In genomic region chr14:52729585-52729924, GRCh38 we compare ENCODE assay signal across 7 cellular contexts. TPM values are rescaled to one million over a fixed set of nuclear protein-coding genes. Genes with fewer than 3 reads are reported as not detected.
DNase-seq lines count a peak whose midpoint lies in the region.

No MANE protein-coding gene starts in this region.

- H3K36me3 ChIP-seq in HUES48 (ENCODE audit: control insufficient read depth, insufficient read depth, low read length) (peaks cover 52% of the 10 kb centered on the region), iPS-15b (ENCODE audit: control insufficient read depth, insufficient read depth, low read length) (peaks cover 6% of the 10 kb centered on the region), stomach smooth muscle (ENCODE audit: control insufficient read depth in 2 of 2, insufficient read depth in 2 of 2, low read length in 2 of 2) (peaks cover 10 to 17% of the 10 kb centered on the region in 2 donors)

- peak overlapping the region; percentile 95 for H3K4me3 Mint-ChIP-seq in activated T-helper 2 cell treated with anti-CD3 and anti-CD28 coated beads, Interferon-gamma antibody, Interleukin-2, Interleukin-4, amounts not matched to agents 10 μg/mL and 5 μg/mL and 100 μg/mL, durations not matched to agents 14 hours and 24 hours and 36 hours (ENCODE audit: low read depth)

- peak overlapping the region; percentile 61 for H3K27ac Mint-ChIP-seq in activated T-helper 2 cell treated with anti-CD3 and anti-CD28 coated beads, Interferon-gamma antibody, Interleukin-2, Interleukin-4, amounts not matched to agents 10 μg/mL and 5 μg/mL and 100 μg/mL, durations not matched to agents 14 hours and 24 hours and 36 hours

- H3K4me1 ChIP-seq in HUES48 (ENCODE audit: control insufficient read depth, insufficient read depth, low read length) (peaks cover 5% of the 10 kb centered on the region), iPS-15b (ENCODE audit: control insufficient read depth, insufficient read depth, low read length) (peaks cover 6% of the 10 kb centered on the region), stomach smooth muscle (ENCODE audit: control insufficient read depth, insufficient read depth, low read length) (peaks cover 8% of the 10 kb centered on the region)

- H3K27ac ChIP-seq in HUES48 (ENCODE audit: low read depth, low read length): peak overlapping the region; percentile 86
- peak overlapping the region; percentile 49 for H3K27ac ChIP-seq in stomach smooth muscle (ENCODE audit: low read length)

- H3K9me3 ChIP-seq in HUES48 (ENCODE audit: control insufficient read depth, insufficient read depth, low read length) (no peaks in the 10 kb centered on the region), iPS-15b (ENCODE audit: control insufficient read depth, insufficient read depth, low read length) (no peaks in the 10 kb centered on the region), stomach smooth muscle (ENCODE audit: control insufficient read depth in 2 of 2, low read length in 2 of 2) (no peaks in the 10 kb centered on the region)

- no peaks in the 10 kb centered on the region for H3K27me3 Mint-ChIP-seq in activated T-helper 2 cell treated with anti-CD3 and anti-CD28 coated beads, Interferon-gamma antibody, Interleukin-2, Interleukin-4, amounts not matched to agents 10 μg/mL and 5 μg/mL and 100 μg/mL, durations not matched to agents 14 hours and 24 hours and 36 hours (ENCODE audit: low read depth)

- intact Hi-C loops in activated T-helper 2 cell treated with anti-CD3 and anti-CD28 coated beads, Interferon-gamma antibody, Interleukin-2, Interleukin-4, amounts not matched to agents 10 μg/mL and 5 μg/mL and 100 μg/mL, durations not matched to agents 14 hours and 24 hours and 36 hours (cut with micrococcal nuclease): loop anchor here (1.0 to 10.0 kb wide), 3 partner anchors 22 to 177 kb away; partner anchors contain the start of genes GPR137C, PSMC6 and TXNDC16

- peak overlapping the region; percentile 60 for H3K4me3 ChIP-seq in HUES48 (ENCODE audit: low read depth, low read length)
- peak overlapping the region; percentile 28 for H3K4me3 ChIP-seq in iPS-15b (ENCODE audit: low read depth, low read length)
- H3K4me3 ChIP-seq in stomach smooth muscle (ENCODE audit: low read length in 2 of 2): peak overlapping the region; percentile 56 to 64

- peaks cover 16% of the 10 kb centered on the region for H3K4me1 Mint-ChIP-seq in activated T-helper 2 cell treated with anti-CD3 and anti-CD28 coated beads, Interferon-gamma antibody, Interleukin-2, Interleukin-4, amounts not matched to agents 10 μg/mL and 5 μg/mL and 100 μg/mL, durations not matched to agents 14 hours and 24 hours and 36 hours (ENCODE audit: low read depth)

- DNase-seq in activated T-helper 2 cell treated with anti-CD3 and anti-CD28 coated beads, Interferon-gamma antibody, Interleukin-2, Interleukin-4, amounts not matched to agents 10 μg/mL and 5 μg/mL and 100 μg/mL, durations not matched to agents 14 hours and 24 hours and 36 hours (ENCODE audit: low spot score): no peak
- no peak for DNase-seq in putamen (ENCODE audit: low spot score)
- DNase-seq in NCI-H2196 treated with DMSO at 0.1 percent for 48 hours (lab: John Stamatoyannopoulos, UW; ENCODE audit: unreplicated experiment): no peak
- DNase-seq in T-helper 9 cell: no peak

- H3K27me3 ChIP-seq in HUES48 (ENCODE audit: control insufficient read depth, insufficient read depth, low read length) (no peaks in the 10 kb centered on the region), iPS-15b (ENCODE audit: control insufficient read depth, insufficient read depth, low read length) (no peaks in the 10 kb centered on the region), stomach smooth muscle (ENCODE audit: control insufficient read depth in 1 of 2, insufficient read depth in 2 of 2, low read length in 2 of 2) (no peaks in the 10 kb centered on the region)

- no peak overlapping the region for H3K9ac ChIP-seq in HUES48 (ENCODE audit: low read depth, low read length)
- H3K9ac ChIP-seq in iPS-15b (ENCODE audit: low read depth, low read length): no peak overlapping the region
- H3K9ac ChIP-seq in stomach smooth muscle (ENCODE audit: low read length in 2 of 2): peak overlapping the region; percentile 21 to 61

- H3K36me3 Mint-ChIP-seq in activated T-helper 2 cell treated with anti-CD3 and anti-CD28 coated beads, Interferon-gamma antibody, Interleukin-2, Interleukin-4, amounts not matched to agents 10 μg/mL and 5 μg/mL and 100 μg/mL, durations not matched to agents 14 hours and 24 hours and 36 hours (ENCODE audit: low read depth): peaks cover 50% of the 10 kb centered on the region

- H3K9me3 Mint-ChIP-seq in activated T-helper 2 cell treated with anti-CD3 and anti-CD28 coated beads, Interferon-gamma antibody, Interleukin-2, Interleukin-4, amounts not matched to agents 10 μg/mL and 5 μg/mL and 100 μg/mL, durations not matched to agents 14 hours and 24 hours and 36 hours: no peaks in the 10 kb centered on the region

RNA-seq across cellular contexts. Expression of gene STYX, which starts 0.4 kb away (rescaled TPM):
- 16.3 and 16.5 TPM in 2 replicates for total RNA-seq in activated T-helper 2 cell treated with anti-CD3 and anti-CD28 coated beads, Interferon-gamma antibody, Interleukin-2, Interleukin-4, amounts not matched to agents 10 μg/mL and 5 μg/mL and 100 μg/mL, durations not matched to agents 14 hours and 24 hours and 36 hours

RNA-seq across cellular contexts. Expression of gene PSMC6, which starts 22.6 kb away (rescaled TPM):
- 144 and 155 TPM in 2 replicates for total RNA-seq in activated T-helper 2 cell treated with anti-CD3 and anti-CD28 coated beads, Interferon-gamma antibody, Interleukin-2, Interleukin-4, amounts not matched to agents 10 μg/mL and 5 μg/mL and 100 μg/mL, durations not matched to agents 14 hours and 24 hours and 36 hours

RNA-seq across cellular contexts. Expression of gene ERO1A, which starts 34.2 kb away (rescaled TPM):
- total RNA-seq in activated T-helper 2 cell treated with anti-CD3 and anti-CD28 coated beads, Interferon-gamma antibody, Interleukin-2, Interleukin-4, amounts not matched to agents 10 μg/mL and 5 μg/mL and 100 μg/mL, durations not matched to agents 14 hours and 24 hours and 36 hours: 219 and 226 TPM in 2 replicates

Comparison
In these comparisons a context has a peak if more than half of its experiments do, and no peak if none do; other contexts are left out.
1. H3K9ac ChIP-seq: peak in stomach smooth muscle (2 of 2); none in HUES48 (single experiment) and iPS-15b (single experiment).
2. Peak in every context shown above with its lines, with median percentiles within 50 percentile points of each other: H3K4me3 ChIP-seq.